Comparison of ENCODE assay signal across 1 cellular context in the genomic region with DNA sequence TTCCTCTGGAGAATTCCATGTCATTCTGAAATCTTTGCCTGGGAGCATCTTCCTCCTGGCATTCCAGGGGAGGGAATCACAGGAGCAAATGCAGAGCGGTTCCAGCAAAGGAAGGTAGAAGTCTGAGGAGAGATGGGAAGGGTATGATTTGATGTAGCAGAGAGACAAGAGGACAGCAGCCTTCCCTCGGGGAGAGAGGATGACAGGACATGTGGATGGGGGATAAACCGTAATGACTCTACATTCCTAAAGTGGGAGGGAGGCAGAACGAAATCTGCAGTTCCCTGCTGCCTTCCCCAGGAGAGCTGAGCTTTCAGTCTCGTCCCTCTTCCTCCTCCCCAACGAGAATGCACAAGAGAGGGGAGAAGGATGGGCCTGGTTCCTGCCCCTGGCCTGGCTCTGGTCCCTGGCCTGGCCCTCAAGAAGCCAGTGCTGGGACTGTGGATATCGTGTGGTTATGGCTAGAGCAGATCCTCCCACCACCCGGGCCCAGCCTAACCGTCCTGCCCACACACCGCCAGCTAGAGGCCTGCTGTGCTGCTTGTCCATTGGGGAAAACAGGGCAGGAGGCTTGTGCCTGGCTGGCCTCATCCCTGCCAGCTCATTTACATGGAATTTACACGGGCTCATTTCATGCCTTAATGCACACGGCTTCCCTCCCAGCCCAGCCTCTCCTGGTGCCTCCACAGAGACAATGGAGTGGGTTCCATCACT.
TF ChIP-seq lines count a peak whose summit lies in the region.

No MANE protein-coding gene starts in this region.

TF ChIP-seq in HEK293, 187 proteins besides CTCF, POLR2A, EP300 and RAD21 (continued from another document):
- no peak for TF ChIP-seq SCRT2 (tag by site-specific recombination; IDR thresholded peaks at IDR 0.05)
- peak; percentile 49; the same call in 1 of the 2 replicates for TF ChIP-seq GLIS1 (tag by site-specific recombination; IDR thresholded peaks at IDR 0.05)
- peak; percentile 60 for TF ChIP-seq SP2 (tag by site-specific recombination; IDR thresholded peaks at IDR 0.05)
- TF ChIP-seq ZNF600 (tag by site-specific recombination; IDR thresholded peaks at IDR 0.05) = peak; percentile 98
- TF ChIP-seq, protein P1, sequence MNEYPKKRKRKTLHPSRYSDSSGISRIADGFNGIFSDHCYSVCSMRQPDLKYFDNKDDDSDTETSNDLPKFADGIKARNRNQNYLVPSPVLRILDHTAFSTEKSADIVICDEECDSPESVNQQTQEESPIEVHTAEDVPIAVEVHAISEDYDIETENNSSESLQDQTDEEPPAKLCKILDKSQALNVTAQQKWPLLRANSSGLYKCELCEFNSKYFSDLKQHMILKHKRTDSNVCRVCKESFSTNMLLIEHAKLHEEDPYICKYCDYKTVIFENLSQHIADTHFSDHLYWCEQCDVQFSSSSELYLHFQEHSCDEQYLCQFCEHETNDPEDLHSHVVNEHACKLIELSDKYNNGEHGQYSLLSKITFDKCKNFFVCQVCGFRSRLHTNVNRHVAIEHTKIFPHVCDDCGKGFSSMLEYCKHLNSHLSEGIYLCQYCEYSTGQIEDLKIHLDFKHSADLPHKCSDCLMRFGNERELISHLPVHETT (tag by site-specific recombination; IDR thresholded peaks at IDR 0.05) = no peak
- TF ChIP-seq ZNF510 (tag by site-specific recombination; IDR thresholded peaks at IDR 0.05; ENCODE audit: insufficient replicate concordance) = no peak
- TF ChIP-seq EGR2 (tag by site-specific recombination; IDR thresholded peaks at IDR 0.05; ENCODE audit: low read depth) = peak; percentile 92
- no peak for TF ChIP-seq ZNF843 (tag by site-specific recombination; IDR thresholded peaks at IDR 0.05)
- TF ChIP-seq ZNF341 (tag by site-specific recombination; IDR thresholded peaks at IDR 0.05; ENCODE audit: low read depth) = 0 out of 2 replicates have a peak, but pooled peaks have one; percentile 13
- TF ChIP-seq ZEB2 (tag by site-specific recombination; IDR thresholded peaks at IDR 0.05) = 0 out of 2 replicates have a peak, but pooled peaks have one; percentile 11
